10 cellular contexts compared by ENCODE assay signal in the genomic region with DNA sequence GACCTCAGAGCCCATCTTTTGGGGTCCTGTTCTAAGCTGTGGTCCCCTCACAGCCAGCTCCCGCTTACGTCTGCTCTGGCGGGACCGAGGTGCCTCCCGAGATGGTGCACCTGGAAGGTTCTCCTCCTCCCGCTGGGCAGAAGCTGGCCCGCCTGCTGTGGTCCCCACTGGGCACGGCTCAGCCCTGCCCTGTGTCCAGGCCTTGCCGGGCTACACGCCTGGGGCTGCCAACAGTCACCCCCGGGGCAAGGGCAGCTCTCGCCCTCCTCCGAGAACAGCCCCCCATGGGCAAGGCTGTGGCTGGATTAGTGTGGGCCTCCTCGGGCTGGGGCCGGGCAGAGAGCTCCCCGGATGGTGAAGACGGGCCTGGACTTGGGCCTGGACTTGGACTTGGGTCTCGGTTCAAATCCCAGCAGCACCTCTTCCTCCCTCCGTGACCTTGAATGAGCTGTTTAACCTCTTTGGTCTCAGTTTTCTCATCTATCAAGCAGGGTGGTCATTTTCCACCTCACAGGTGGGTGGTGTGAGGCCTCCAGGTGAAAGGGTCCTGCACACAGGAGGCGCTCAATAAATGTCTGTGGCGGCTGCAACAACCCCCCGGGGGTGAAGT. TPM values are rescaled to one million over a fixed set of nuclear protein-coding genes. Genes with fewer than 3 reads are reported as not detected.
A peak's percentile ranks its signal among the peaks of the same experiment; 100 is the strongest.
DNase-seq lines count a peak whose midpoint lies in the region; ATAC-seq and TF ChIP-seq lines count a peak whose summit lies in the region.
"Had no signal": no experiment of that assay in that cellular context is flagged by ENCODE, and none has a peak within 500 bp of the region (broad histone marks: within the 10 kb centered on the region; RNA-seq: fewer than 3 reads in every experiment).

No MANE protein-coding gene starts in this region.

- no peak overlapping the region for H3K4me3 Mint-ChIP-seq in activated naive CD8-positive, alpha-beta T cell treated with anti-CD3 and anti-CD28 coated beads, Interleukin-2, amount 10 ng/mL, durations not matched to agents 7 days and 5 days
- H3K4me3 Mint-ChIP-seq in nephron progenitor cell = no peak overlapping the region

- POLR2A ChIA-PET in activated naive CD8-positive, alpha-beta T cell treated with anti-CD3 and anti-CD28 coated beads, Interleukin-2, amount 10 ng/mL, durations not matched to agents 7 days and 5 days (lab: Charles Lee) = no interaction called here

- H3K4me1 Mint-ChIP-seq in activated naive CD8-positive, alpha-beta T cell treated with anti-CD3 and anti-CD28 coated beads, Interleukin-2, amount 10 ng/mL, durations not matched to agents 7 days and 5 days = peaks cover 14% of the 10 kb centered on the region
- peaks cover 20% of the 10 kb centered on the region for H3K4me1 Mint-ChIP-seq in nephron progenitor cell

- H3K36me3 Mint-ChIP-seq in activated naive CD8-positive, alpha-beta T cell treated with anti-CD3 and anti-CD28 coated beads, Interleukin-2, amount 10 ng/mL, durations not matched to agents 7 days and 5 days = peaks cover 3% of the 10 kb centered on the region
- H3K36me3 Mint-ChIP-seq in nephron progenitor cell (ENCODE audit: low read depth) = no peaks in the 10 kb centered on the region

- ATAC-seq in activated naive CD8-positive, alpha-beta T cell treated with anti-CD3 and anti-CD28 coated beads, Interleukin-2, amount 10 ng/mL, durations not matched to agents 7 days and 5 days (ENCODE audit: low read depth) = peak; percentile 34

- DNase-seq in COLO668 (lab: John Stamatoyannopoulos, UW; ENCODE audit: unreplicated experiment) (peak; percentile 37), HT-29 (ENCODE audit: low spot score) (peak; percentile 23), nephron progenitor cell (no peak), NCI-H2196 treated with DMSO at 0.1 percent for 48 hours (lab: John Stamatoyannopoulos, UW; ENCODE audit: unreplicated experiment) (no peak), kidney tubule cell (ENCODE audit: low spot score) (no peak)
- peak; percentile 57 for DNase-seq in activated naive CD8-positive, alpha-beta T cell treated with anti-CD3 and anti-CD28 coated beads, Interleukin-2, amount 10 ng/mL, durations not matched to agents 7 days and 5 days
- no peak for DNase-seq in stimulated activated CD4-positive, alpha-beta T cell treated with anti-CD3 and anti-CD28 coated beads, Interleukin-4, amount 100 ng/mL, for 1 hour
- DNase-seq: NCI-H1105 treated with DMSO at 0.1 percent for 48 hours, OCI-M1 had no signal

- H3K9me3 Mint-ChIP-seq in activated naive CD8-positive, alpha-beta T cell treated with anti-CD3 and anti-CD28 coated beads, Interleukin-2, amount 10 ng/mL, durations not matched to agents 7 days and 5 days = peaks cover 2% of the 10 kb centered on the region
- H3K9me3 Mint-ChIP-seq in nephron progenitor cell = no peaks in the 10 kb centered on the region

- H3K27ac Mint-ChIP-seq in activated naive CD8-positive, alpha-beta T cell treated with anti-CD3 and anti-CD28 coated beads, Interleukin-2, amount 10 ng/mL, durations not matched to agents 7 days and 5 days = peak overlapping the region; percentile 73
- peak overlapping the region; percentile 86 for H3K27ac Mint-ChIP-seq in nephron progenitor cell

- no peak for TF ChIP-seq CTCF in nephron progenitor cell (IDR thresholded peaks at IDR 0.05)

- no peaks in the 10 kb centered on the region for H3K27me3 Mint-ChIP-seq in activated naive CD8-positive, alpha-beta T cell treated with anti-CD3 and anti-CD28 coated beads, Interleukin-2, amount 10 ng/mL, durations not matched to agents 7 days and 5 days
- peaks cover 14% of the 10 kb centered on the region for H3K27me3 Mint-ChIP-seq in nephron progenitor cell (ENCODE audit: low read depth, poor library complexity)

RNA-seq across cellular contexts. Expression of gene BAIAP2L2, which starts 1.0 kb away (rescaled TPM):
- total RNA-seq in HT-29 (2014; rRNA removed; shearing (Covaris generic)) = 9.5 and 11.6 TPM in 2 replicates
- 1 to 10 TPM; 1.6 to 2.0 TPM for total RNA-seq in activated naive CD8-positive, alpha-beta T cell treated with anti-CD3 and anti-CD28 coated beads, Interleukin-2, amount 10 ng/mL, durations not matched to agents 7 days and 5 days

RNA-seq across cellular contexts. Expression of gene SLC16A8, which starts 25.5 kb away (rescaled TPM):
- not detected in 2 replicates for total RNA-seq in HT-29 (2014; rRNA removed; shearing (Covaris generic))
- not detected for total RNA-seq in activated naive CD8-positive, alpha-beta T cell treated with anti-CD3 and anti-CD28 coated beads, Interleukin-2, amount 10 ng/mL, durations not matched to agents 7 days and 5 days
- total RNA-seq: Daoy had no signal

RNA-seq across cellular contexts. Expression of gene PICK1, which starts 52.3 kb away (rescaled TPM):
- total RNA-seq in HT-29 (2014; rRNA removed; shearing (Covaris generic)) = 49.5 and 52.5 TPM in 2 replicates
- 10 to 100 TPM; 21.4 to 21.8 TPM for total RNA-seq in activated naive CD8-positive, alpha-beta T cell treated with anti-CD3 and anti-CD28 coated beads, Interleukin-2, amount 10 ng/mL, durations not matched to agents 7 days and 5 days

Comparison
In these comparisons a context has a peak if more than half of its experiments do, and no peak if none do; other contexts are left out.
1. DNase-seq: peak in COLO668 (single experiment), HT-29 (single experiment) and activated naive CD8-positive, alpha-beta T cell treated with anti-CD3 and anti-CD28 coated beads, Interleukin-2, amount 10 ng/mL, durations not matched to agents 7 days and 5 days (single experiment); none in nephron progenitor cell (single experiment), NCI-H2196 treated with DMSO at 0.1 percent for 48 hours (single experiment), stimulated activated CD4-positive, alpha-beta T cell treated with anti-CD3 and anti-CD28 coated beads, Interleukin-4, amount 100 ng/mL, for 1 hour (single experiment) and kidney tubule cell (single experiment).